Comparison of ENCODE assay signal across 1 cellular context in the genomic region with DNA sequence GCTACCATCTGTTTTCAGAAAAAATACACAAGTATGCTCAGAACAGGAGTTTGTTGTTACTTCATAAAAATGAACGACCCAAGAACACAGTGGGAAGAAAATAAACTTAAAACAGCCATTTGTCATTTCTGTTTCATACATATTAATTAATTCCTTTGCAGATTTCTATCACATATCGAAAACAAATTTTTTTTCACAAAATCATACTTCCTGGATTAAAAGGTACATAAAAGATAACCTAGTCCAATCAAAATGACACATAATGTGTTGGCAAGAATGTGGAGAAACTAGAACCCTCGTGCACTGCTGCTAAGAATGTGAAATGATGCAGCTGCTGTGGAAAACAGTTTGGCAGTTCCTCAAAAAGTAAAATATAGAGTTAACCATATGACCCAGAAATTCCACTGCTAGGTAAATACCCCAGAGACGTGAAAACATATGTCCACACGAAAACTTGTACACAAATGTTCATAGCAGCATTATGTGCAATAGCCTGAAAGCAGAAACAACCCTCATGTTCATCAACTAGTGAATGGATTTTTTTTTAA.
A peak's percentile ranks its signal among the peaks of the same experiment; 100 is the strongest.
TF ChIP-seq lines count a peak whose summit lies in the region.

No MANE protein-coding gene starts in this region.

TF ChIP-seq in HEK293, 187 proteins besides CTCF, POLR2A, EP300 and RAD21 (continued from another document and continues in another):
- TF ChIP-seq, protein P1, sequence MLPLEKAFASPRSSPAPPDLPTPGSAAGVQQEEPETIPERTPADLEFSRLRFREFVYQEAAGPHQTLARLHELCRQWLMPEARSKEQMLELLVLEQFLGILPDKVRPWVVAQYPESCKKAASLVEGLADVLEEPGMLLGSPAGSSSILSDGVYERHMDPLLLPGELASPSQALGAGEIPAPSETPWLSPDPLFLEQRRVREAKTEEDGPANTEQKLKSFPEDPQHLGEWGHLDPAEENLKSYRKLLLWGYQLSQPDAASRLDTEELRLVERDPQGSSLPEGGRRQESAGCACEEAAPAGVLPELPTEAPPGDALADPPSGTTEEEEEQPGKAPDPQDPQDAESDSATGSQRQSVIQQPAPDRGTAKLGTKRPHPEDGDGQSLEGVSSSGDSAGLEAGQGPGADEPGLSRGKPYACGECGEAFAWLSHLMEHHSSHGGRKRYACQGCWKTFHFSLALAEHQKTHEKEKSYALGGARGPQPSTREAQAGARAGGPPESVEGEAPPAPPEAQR (tag by site-specific recombination; IDR thresholded peaks at IDR 0.05): no peak
- TF ChIP-seq ZFP37 (tag by site-specific recombination; IDR thresholded peaks at IDR 0.05): no peak
- no peak; the same call in 1 of the 2 replicates for TF ChIP-seq SP3 (tag by site-specific recombination; IDR thresholded peaks at IDR 0.05)
- TF ChIP-seq ZXDB (tag by site-specific recombination; IDR thresholded peaks at IDR 0.05): 0 out of 2 replicates have a peak, but pooled peaks have one; percentile 14
- TF ChIP-seq ZNF610 (tag by site-specific recombination; IDR thresholded peaks at IDR 0.05; ENCODE audit: borderline replicate concordance): peak; percentile 10; the same call in 1 of the 2 replicates
- TF ChIP-seq, protein P2, sequence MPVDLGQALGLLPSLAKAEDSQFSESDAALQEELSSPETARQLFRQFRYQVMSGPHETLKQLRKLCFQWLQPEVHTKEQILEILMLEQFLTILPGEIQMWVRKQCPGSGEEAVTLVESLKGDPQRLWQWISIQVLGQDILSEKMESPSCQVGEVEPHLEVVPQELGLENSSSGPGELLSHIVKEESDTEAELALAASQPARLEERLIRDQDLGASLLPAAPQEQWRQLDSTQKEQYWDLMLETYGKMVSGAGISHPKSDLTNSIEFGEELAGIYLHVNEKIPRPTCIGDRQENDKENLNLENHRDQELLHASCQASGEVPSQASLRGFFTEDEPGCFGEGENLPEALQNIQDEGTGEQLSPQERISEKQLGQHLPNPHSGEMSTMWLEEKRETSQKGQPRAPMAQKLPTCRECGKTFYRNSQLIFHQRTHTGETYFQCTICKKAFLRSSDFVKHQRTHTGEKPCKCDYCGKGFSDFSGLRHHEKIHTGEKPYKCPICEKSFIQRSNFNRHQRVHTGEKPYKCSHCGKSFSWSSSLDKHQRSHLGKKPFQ (tag by site-specific recombination; IDR thresholded peaks at IDR 0.05): no peak; the same call in 1 of the 2 replicates
- TF ChIP-seq KLF8 (tag by site-specific recombination; IDR thresholded peaks at IDR 0.05): no peak
- no peak for TF ChIP-seq ZNF214 (tag by site-specific recombination; IDR thresholded peaks at IDR 0.05; ENCODE audit: borderline replicate concordance)
- 0 out of 2 replicates have a peak, but pooled peaks have one; percentile 61 for TF ChIP-seq TRIM28 (IDR thresholded peaks at IDR 0.05; ENCODE audit: borderline replicate concordance, low read length)
- 0 out of 2 replicates have a peak, but pooled peaks have one; percentile 3 for TF ChIP-seq ZBTB1 (tag by site-specific recombination; IDR thresholded peaks at IDR 0.05)
- TF ChIP-seq ZNF169 (tag by site-specific recombination; IDR thresholded peaks at IDR 0.05): no peak
- TF ChIP-seq, protein P3, sequence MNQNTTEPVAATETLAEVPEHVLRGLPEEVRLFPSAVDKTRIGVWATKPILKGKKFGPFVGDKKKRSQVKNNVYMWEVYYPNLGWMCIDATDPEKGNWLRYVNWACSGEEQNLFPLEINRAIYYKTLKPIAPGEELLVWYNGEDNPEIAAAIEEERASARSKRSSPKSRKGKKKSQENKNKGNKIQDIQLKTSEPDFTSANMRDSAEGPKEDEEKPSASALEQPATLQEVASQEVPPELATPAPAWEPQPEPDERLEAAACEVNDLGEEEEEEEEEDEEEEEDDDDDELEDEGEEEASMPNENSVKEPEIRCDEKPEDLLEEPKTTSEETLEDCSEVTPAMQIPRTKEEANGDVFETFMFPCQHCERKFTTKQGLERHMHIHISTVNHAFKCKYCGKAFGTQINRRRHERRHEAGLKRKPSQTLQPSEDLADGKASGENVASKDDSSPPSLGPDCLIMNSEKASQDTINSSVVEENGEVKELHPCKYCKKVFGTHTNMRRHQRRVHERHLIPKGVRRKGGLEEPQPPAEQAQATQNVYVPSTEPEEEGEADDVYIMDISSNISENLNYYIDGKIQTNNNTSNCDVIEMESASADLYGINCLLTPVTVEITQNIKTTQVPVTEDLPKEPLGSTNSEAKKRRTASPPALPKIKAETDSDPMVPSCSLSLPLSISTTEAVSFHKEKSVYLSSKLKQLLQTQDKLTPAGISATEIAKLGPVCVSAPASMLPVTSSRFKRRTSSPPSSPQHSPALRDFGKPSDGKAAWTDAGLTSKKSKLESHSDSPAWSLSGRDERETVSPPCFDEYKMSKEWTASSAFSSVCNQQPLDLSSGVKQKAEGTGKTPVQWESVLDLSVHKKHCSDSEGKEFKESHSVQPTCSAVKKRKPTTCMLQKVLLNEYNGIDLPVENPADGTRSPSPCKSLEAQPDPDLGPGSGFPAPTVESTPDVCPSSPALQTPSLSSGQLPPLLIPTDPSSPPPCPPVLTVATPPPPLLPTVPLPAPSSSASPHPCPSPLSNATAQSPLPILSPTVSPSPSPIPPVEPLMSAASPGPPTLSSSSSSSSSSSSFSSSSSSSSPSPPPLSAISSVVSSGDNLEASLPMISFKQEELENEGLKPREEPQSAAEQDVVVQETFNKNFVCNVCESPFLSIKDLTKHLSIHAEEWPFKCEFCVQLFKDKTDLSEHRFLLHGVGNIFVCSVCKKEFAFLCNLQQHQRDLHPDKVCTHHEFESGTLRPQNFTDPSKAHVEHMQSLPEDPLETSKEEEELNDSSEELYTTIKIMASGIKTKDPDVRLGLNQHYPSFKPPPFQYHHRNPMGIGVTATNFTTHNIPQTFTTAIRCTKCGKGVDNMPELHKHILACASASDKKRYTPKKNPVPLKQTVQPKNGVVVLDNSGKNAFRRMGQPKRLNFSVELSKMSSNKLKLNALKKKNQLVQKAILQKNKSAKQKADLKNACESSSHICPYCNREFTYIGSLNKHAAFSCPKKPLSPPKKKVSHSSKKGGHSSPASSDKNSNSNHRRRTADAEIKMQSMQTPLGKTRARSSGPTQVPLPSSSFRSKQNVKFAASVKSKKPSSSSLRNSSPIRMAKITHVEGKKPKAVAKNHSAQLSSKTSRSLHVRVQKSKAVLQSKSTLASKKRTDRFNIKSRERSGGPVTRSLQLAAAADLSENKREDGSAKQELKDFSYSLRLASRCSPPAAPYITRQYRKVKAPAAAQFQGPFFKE (tag by site-specific recombination; IDR thresholded peaks at IDR 0.05; ENCODE audit: borderline replicate concordance): no peak
- TF ChIP-seq, protein P4, sequence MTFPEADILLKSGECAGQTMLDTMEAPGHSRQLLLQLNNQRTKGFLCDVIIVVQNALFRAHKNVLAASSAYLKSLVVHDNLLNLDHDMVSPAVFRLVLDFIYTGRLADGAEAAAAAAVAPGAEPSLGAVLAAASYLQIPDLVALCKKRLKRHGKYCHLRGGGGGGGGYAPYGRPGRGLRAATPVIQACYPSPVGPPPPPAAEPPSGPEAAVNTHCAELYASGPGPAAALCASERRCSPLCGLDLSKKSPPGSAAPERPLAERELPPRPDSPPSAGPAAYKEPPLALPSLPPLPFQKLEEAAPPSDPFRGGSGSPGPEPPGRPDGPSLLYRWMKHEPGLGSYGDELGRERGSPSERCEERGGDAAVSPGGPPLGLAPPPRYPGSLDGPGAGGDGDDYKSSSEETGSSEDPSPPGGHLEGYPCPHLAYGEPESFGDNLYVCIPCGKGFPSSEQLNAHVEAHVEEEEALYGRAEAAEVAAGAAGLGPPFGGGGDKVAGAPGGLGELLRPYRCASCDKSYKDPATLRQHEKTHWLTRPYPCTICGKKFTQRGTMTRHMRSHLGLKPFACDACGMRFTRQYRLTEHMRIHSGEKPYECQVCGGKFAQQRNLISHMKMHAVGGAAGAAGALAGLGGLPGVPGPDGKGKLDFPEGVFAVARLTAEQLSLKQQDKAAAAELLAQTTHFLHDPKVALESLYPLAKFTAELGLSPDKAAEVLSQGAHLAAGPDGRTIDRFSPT (tag by site-specific recombination; IDR thresholded peaks at IDR 0.05): no peak
- TF ChIP-seq, protein P5, sequence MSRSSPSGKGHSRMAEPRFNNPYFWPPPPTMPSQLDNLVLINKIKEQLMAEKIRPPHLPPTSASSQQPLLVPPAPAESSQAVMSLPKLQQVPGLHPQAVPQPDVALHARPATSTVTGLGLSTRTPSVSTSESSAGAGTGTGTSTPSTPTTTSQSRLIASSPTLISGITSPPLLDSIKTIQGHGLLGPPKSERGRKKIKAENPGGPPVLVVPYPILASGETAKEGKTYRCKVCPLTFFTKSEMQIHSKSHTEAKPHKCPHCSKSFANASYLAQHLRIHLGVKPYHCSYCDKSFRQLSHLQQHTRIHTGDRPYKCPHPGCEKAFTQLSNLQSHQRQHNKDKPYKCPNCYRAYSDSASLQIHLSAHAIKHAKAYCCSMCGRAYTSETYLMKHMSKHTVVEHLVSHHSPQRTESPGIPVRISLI (tag by site-specific recombination; IDR thresholded peaks at IDR 0.05): 0 out of 2 replicates have a peak, but pooled peaks have one; percentile 35
- TF ChIP-seq, protein P6, sequence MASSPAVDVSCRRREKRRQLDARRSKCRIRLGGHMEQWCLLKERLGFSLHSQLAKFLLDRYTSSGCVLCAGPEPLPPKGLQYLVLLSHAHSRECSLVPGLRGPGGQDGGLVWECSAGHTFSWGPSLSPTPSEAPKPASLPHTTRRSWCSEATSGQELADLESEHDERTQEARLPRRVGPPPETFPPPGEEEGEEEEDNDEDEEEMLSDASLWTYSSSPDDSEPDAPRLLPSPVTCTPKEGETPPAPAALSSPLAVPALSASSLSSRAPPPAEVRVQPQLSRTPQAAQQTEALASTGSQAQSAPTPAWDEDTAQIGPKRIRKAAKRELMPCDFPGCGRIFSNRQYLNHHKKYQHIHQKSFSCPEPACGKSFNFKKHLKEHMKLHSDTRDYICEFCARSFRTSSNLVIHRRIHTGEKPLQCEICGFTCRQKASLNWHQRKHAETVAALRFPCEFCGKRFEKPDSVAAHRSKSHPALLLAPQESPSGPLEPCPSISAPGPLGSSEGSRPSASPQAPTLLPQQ (tag by site-specific recombination; IDR thresholded peaks at IDR 0.05): 0 out of 2 replicates have a peak, but pooled peaks have one; percentile 8
- no peak for TF ChIP-seq ZNF555 (tag by site-specific recombination; conservative IDR thresholded peaks at IDR 0.05)
- TF ChIP-seq, protein P7, sequence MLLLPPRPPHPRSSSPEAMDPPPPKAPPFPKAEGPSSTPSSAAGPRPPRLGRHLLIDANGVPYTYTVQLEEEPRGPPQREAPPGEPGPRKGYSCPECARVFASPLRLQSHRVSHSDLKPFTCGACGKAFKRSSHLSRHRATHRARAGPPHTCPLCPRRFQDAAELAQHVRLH (tag by site-specific recombination; IDR thresholded peaks at IDR 0.05): no peak
- no peak for TF ChIP-seq ZNF518A (tag by site-specific recombination; conservative IDR thresholded peaks at IDR 0.05; ENCODE audit: low read depth)
- no peak for TF ChIP-seq ZNF274 (IDR thresholded peaks at IDR 0.05; ENCODE audit: low read length)
- no peak for TF ChIP-seq ZNF274 (tag by site-specific recombination; IDR thresholded peaks at IDR 0.05; ENCODE audit: borderline replicate concordance)
- 0 out of 2 replicates have a peak, but pooled peaks have one; percentile 4 for TF ChIP-seq PRDM10 (tag by site-specific recombination; IDR thresholded peaks at IDR 0.05)
- TF ChIP-seq ZNF600 (tag by site-specific recombination; IDR thresholded peaks at IDR 0.05): no peak; the same call in 1 of the 2 replicates
